37 cellular contexts compared by ENCODE assay signal in genomic region chr17:34894971-34895370, GRCh38.
"Had no signal": no experiment of that assay in that cellular context is flagged by ENCODE, and none has a peak within 500 bp of the region (broad histone marks: within the 10 kb centered on the region; RNA-seq: fewer than 3 reads in every experiment).

No MANE protein-coding gene starts in this region.

- DNase-seq: activated effector memory CD4-positive, alpha-beta T cell treated with anti-CD3 and anti-CD28 coated beads, Interleukin-2, amount 50 U/mL, for 16 hours; activated effector memory CD4-positive, alpha-beta T cell treated with Interleukin-2 at 50 U/mL for 16 hours; activated gamma-delta T cell; activated gamma-delta T cell treated with Interleukin-2 at 50 U/mL for 16 hours; activated naive CD4-positive, alpha-beta T cell; activated naive CD4-positive, alpha-beta T cell treated with anti-CD3 and anti-CD28 coated beads for 36 hours; activated naive CD4-positive, alpha-beta T cell treated with anti-CD3 and anti-CD28 coated beads, Interleukin-2, amount 10 ng/mL, durations not matched to agents 7 days and 5 days; activated naive CD4-positive, alpha-beta T cell treated with anti-CD3 and anti-CD28 coated beads, Interleukin-2, amount 50 U/mL, for 16 hours; activated naive CD4-positive, alpha-beta T cell treated with Interleukin-2 at 50 U/mL for 16 hours; activated naive CD8-positive, alpha-beta T cell treated with anti-CD3 and anti-CD28 coated beads for 36 hours; activated naive CD8-positive, alpha-beta T cell treated with anti-CD3 and anti-CD28 coated beads, Interleukin-2, amount 10 ng/mL, durations not matched to agents 7 days and 5 days; activated naive CD8-positive, alpha-beta T cell treated with anti-CD3 and anti-CD28 coated beads, Interleukin-2, amount 50 U/mL, for 24 hours; activated T-cell treated with anti-CD3 and anti-CD28 coated beads, Interleukin-2, amount 50 U/mL, for 24 hours; activated T-cell treated with anti-CD3 and anti-CD28 coated beads, Interleukin-2, amount 50 U/mL, for 4 hours; activated T-cell treated with anti-CD3 and anti-CD28 coated beads, Interleukin-2, amount 50 U/mL, for 48 hours; activated T-cell treated with anti-CD3 and anti-CD28 coated beads, Interleukin-2, amount 50 U/mL, for 72 hours; adrenal gland; amniotic stem cell; anterior cingulate cortex; aorta; body of pancreas; brain microvascular endothelial cell; caudate nucleus; central memory CD4-positive, alpha-beta T cell; cerebellar nuclear complex had no signal

- H3K27ac ChIP-seq: adrenal gland, ascending aorta, body of pancreas, brain microvascular endothelial cell, breast epithelium, cardiac muscle cell had no signal

- H3K36me3 ChIP-seq: adrenal gland, ascending aorta, brain microvascular endothelial cell, breast epithelium, cardiac muscle cell had no signal

- H3K36me3 Mint-ChIP-seq: activated naive CD4-positive, alpha-beta T cell treated with anti-CD3 and anti-CD28 coated beads, Interleukin-2, amount 10 ng/mL, durations not matched to agents 7 days and 5 days; activated naive CD4-positive, alpha-beta T cell treated with anti-CD3 and anti-CD28 coated beads, Interleukin-2, amount 50 U/mL, for 24 hours; activated naive CD4-positive, alpha-beta T cell treated with anti-CD3 and anti-CD28 coated beads, Interleukin-2, amount 50 U/mL, for 72 hours; activated naive CD8-positive, alpha-beta T cell; activated naive CD8-positive, alpha-beta T cell treated with anti-CD3 and anti-CD28 coated beads for 36 hours; activated naive CD8-positive, alpha-beta T cell treated with anti-CD3 and anti-CD28 coated beads, Interleukin-2, amount 10 ng/mL, durations not matched to agents 7 days and 5 days; brain had no signal

- FAIRE-seq: astrocyte, bronchial epithelial cell had no signal

- H3K4me1 ChIP-seq: adrenal gland, ascending aorta, body of pancreas, breast epithelium had no signal

- H3K9me3 Mint-ChIP-seq: activated naive CD4-positive, alpha-beta T cell treated with anti-CD3 and anti-CD28 coated beads for 36 hours; activated naive CD4-positive, alpha-beta T cell treated with anti-CD3 and anti-CD28 coated beads, Interleukin-2, amount 10 ng/mL, durations not matched to agents 7 days and 5 days; activated naive CD4-positive, alpha-beta T cell treated with anti-CD3 and anti-CD28 coated beads, Interleukin-2, amount 50 U/mL, for 24 hours; activated naive CD4-positive, alpha-beta T cell treated with anti-CD3 and anti-CD28 coated beads, Interleukin-2, amount 50 U/mL, for 72 hours; activated naive CD8-positive, alpha-beta T cell treated with anti-CD3 and anti-CD28 coated beads for 36 hours; activated naive CD8-positive, alpha-beta T cell treated with anti-CD3 and anti-CD28 coated beads, Interleukin-2, amount 10 ng/mL, durations not matched to agents 7 days and 5 days; activated naive CD8-positive, alpha-beta T cell treated with anti-CD3 and anti-CD28 coated beads, Interleukin-2, amount 50 U/mL, for 24 hours; activated T-cell treated with anti-CD3 and anti-CD28 coated beads, Interleukin-2, amount 50 U/mL, for 24 hours; activated T-cell treated with anti-CD3 and anti-CD28 coated beads, Interleukin-2, amount 50 U/mL, for 4 hours; activated T-cell treated with anti-CD3 and anti-CD28 coated beads, Interleukin-2, amount 50 U/mL, for 72 hours; activated T-helper 1 cell treated with anti-CD3 and anti-CD28 coated beads, Interleukin-12 subunit alpha, Interleukin-12 subunit beta, Interleukin-2, Interleukin-4 antibody, amounts not matched to agents 30 ng/mL and 10 ng/mL and 1 ng/mL, durations not matched to agents 14 hours and 24 hours and 36 hours; activated T-helper 2 cell treated with anti-CD3 and anti-CD28 coated beads, Interferon-gamma antibody, Interleukin-2, Interleukin-4, amounts not matched to agents 10 μg/mL and 5 μg/mL and 100 μg/mL, durations not matched to agents 14 hours and 24 hours and 36 hours; brain; central memory CD8-positive, alpha-beta T cell had no signal

- H3K4me1 Mint-ChIP-seq: activated naive CD4-positive, alpha-beta T cell treated with anti-CD3 and anti-CD28 coated beads, Interleukin-2, amount 10 ng/mL, durations not matched to agents 7 days and 5 days; activated naive CD4-positive, alpha-beta T cell treated with anti-CD3 and anti-CD28 coated beads, Interleukin-2, amount 50 U/mL, for 24 hours; activated naive CD8-positive, alpha-beta T cell treated with anti-CD3 and anti-CD28 coated beads for 36 hours; activated naive CD8-positive, alpha-beta T cell treated with anti-CD3 and anti-CD28 coated beads, Interleukin-2, amount 10 ng/mL, durations not matched to agents 7 days and 5 days; activated naive CD8-positive, alpha-beta T cell treated with anti-CD3 and anti-CD28 coated beads, Interleukin-2, amount 50 U/mL, for 24 hours; central memory CD8-positive, alpha-beta T cell had no signal

- H3K9me3 ChIP-seq: adrenal gland, ascending aorta, body of pancreas, breast epithelium had no signal

- H3K27ac Mint-ChIP-seq: activated naive CD4-positive, alpha-beta T cell treated with anti-CD3 and anti-CD28 coated beads for 36 hours; activated naive CD4-positive, alpha-beta T cell treated with anti-CD3 and anti-CD28 coated beads, Interleukin-2, amount 10 ng/mL, durations not matched to agents 7 days and 5 days; activated naive CD4-positive, alpha-beta T cell treated with anti-CD3 and anti-CD28 coated beads, Interleukin-2, amount 50 U/mL, for 24 hours; activated naive CD8-positive, alpha-beta T cell; activated naive CD8-positive, alpha-beta T cell treated with anti-CD3 and anti-CD28 coated beads for 36 hours; activated naive CD8-positive, alpha-beta T cell treated with anti-CD3 and anti-CD28 coated beads, Interleukin-2, amount 10 ng/mL, durations not matched to agents 7 days and 5 days; activated naive CD8-positive, alpha-beta T cell treated with anti-CD3 and anti-CD28 coated beads, Interleukin-2, amount 50 U/mL, for 24 hours; activated T-cell treated with anti-CD3 and anti-CD28 coated beads, Interleukin-2, amount 50 U/mL, for 24 hours; activated T-cell treated with anti-CD3 and anti-CD28 coated beads, Interleukin-2, amount 50 U/mL, for 72 hours; activated T-helper 1 cell treated with anti-CD3 and anti-CD28 coated beads, Interleukin-12 subunit alpha, Interleukin-12 subunit beta, Interleukin-2, Interleukin-4 antibody, amounts not matched to agents 30 ng/mL and 10 ng/mL and 1 ng/mL, durations not matched to agents 14 hours and 24 hours and 36 hours; activated T-helper 2 cell treated with anti-CD3 and anti-CD28 coated beads, Interferon-gamma antibody, Interleukin-2, Interleukin-4, amounts not matched to agents 10 μg/mL and 5 μg/mL and 100 μg/mL, durations not matched to agents 14 hours and 24 hours and 36 hours; brain had no signal

- H3K4me3 ChIP-seq: adrenal gland, ascending aorta, body of pancreas, breast epithelium, cardiac muscle cell had no signal

- H3K27me3 ChIP-seq: adrenal gland, ascending aorta, body of pancreas, brain microvascular endothelial cell had no signal

- H3K4me3 Mint-ChIP-seq: activated naive CD4-positive, alpha-beta T cell treated with anti-CD3 and anti-CD28 coated beads for 36 hours; activated naive CD4-positive, alpha-beta T cell treated with anti-CD3 and anti-CD28 coated beads, Interleukin-2, amount 10 ng/mL, durations not matched to agents 7 days and 5 days; activated naive CD4-positive, alpha-beta T cell treated with anti-CD3 and anti-CD28 coated beads, Interleukin-2, amount 50 U/mL, for 24 hours; activated naive CD8-positive, alpha-beta T cell; activated naive CD8-positive, alpha-beta T cell treated with anti-CD3 and anti-CD28 coated beads for 36 hours; activated naive CD8-positive, alpha-beta T cell treated with anti-CD3 and anti-CD28 coated beads, Interleukin-2, amount 10 ng/mL, durations not matched to agents 7 days and 5 days; activated naive CD8-positive, alpha-beta T cell treated with anti-CD3 and anti-CD28 coated beads, Interleukin-2, amount 50 U/mL, for 24 hours; activated T-cell treated with anti-CD3 and anti-CD28 coated beads, Interleukin-2, amount 50 U/mL, for 24 hours; activated T-cell treated with anti-CD3 and anti-CD28 coated beads, Interleukin-2, amount 50 U/mL, for 4 hours; activated T-cell treated with anti-CD3 and anti-CD28 coated beads, Interleukin-2, amount 50 U/mL, for 72 hours; activated T-helper 1 cell treated with anti-CD3 and anti-CD28 coated beads, Interleukin-12 subunit alpha, Interleukin-12 subunit beta, Interleukin-2, Interleukin-4 antibody, amounts not matched to agents 30 ng/mL and 10 ng/mL and 1 ng/mL, durations not matched to agents 14 hours and 24 hours and 36 hours; brain; central memory CD8-positive, alpha-beta T cell had no signal

- ATAC-seq: activated naive CD4-positive, alpha-beta T cell treated with anti-CD3 and anti-CD28 coated beads, Interleukin-2, amount 50 U/mL, for 72 hours; activated naive CD8-positive, alpha-beta T cell treated with anti-CD3 and anti-CD28 coated beads, Interleukin-2, amount 50 U/mL, for 24 hours; activated T-cell treated with anti-CD3 and anti-CD28 coated beads, Interleukin-2, amount 50 U/mL, for 4 hours; activated T-cell treated with anti-CD3 and anti-CD28 coated beads, Interleukin-2, amount 50 U/mL, for 72 hours; body of pancreas had no signal
